Comparison of ENCODE assay signal across 11 cellular contexts in genomic region chr18:63336366-63337099, GRCh38. TPM values are rescaled to one million over a fixed set of nuclear protein-coding genes. Genes with fewer than 3 reads are reported as not detected.
DNase-seq lines count a peak whose midpoint lies in the region; ATAC-seq, FAIRE-seq and TF ChIP-seq lines count a peak whose summit lies in the region.
"Had no signal": no experiment of that assay in that cellular context is flagged by ENCODE, and none has a peak within 500 bp of the region (broad histone marks: within the 10 kb centered on the region; RNA-seq: fewer than 3 reads in every experiment).

No MANE protein-coding gene starts in this region.

- BruUV-seq in MCF 10A (replicated peaks; lab: Mats Ljungman, UMichigan), result no TSS peak
- BruUV-seq in HepG2 (replicated peaks; lab: Mats Ljungman, UMichigan), result no TSS peak

- H3K36me3 ChIP-seq in right atrium auricular region, result peaks cover 88% of the 10 kb centered on the region
- peaks cover 0 to 99% (median 96%) of the 10 kb centered on the region in 9 donors for H3K36me3 ChIP-seq in heart left ventricle
- H3K36me3 ChIP-seq in HepG2 (replicated peaks in 1 of 2; ENCODE audit: control insufficient read depth in 1 of 2, insufficient read depth in 2 of 2, low read length in 2 of 2), result peaks cover 32 to 68% of the 10 kb centered on the region in 2 experiments
- peaks cover 26 to 96% (median 86%) of the 10 kb centered on the region in 4 donors for H3K36me3 ChIP-seq in stomach

- WGBS in heart left ventricle, 4 donors, result 70 to 79% (median 72%) methylated on average over 8 of the region's 8 CpGs
- WGBS in HepG2 (ENCODE audit: low lambda C conversion rate), result 65% methylated on average over 8 of the region's 8 CpGs
- WGBS in stomach, 5 donors, result 48 to 70% (median 60%) methylated on average over 8 of the region's 8 CpGs

- in situ Hi-C loops in HepG2 (cut with HindIII; ENCODE audit: extremely low pct_ligation_motif_present, low pct_unique_long_range_greater_than_20kb), result no loop called here
- in situ Hi-C loops in KBM-7 (cut with MboI; ENCODE audit: low pct_unique_long_range_greater_than_20kb, low sequenced_read_pairs), result loop anchor here (25.0 kb wide), 1 partner anchor 749 kb away; no protein-coding TSS in a partner anchor

- H3K4me2 ChIP-seq in HepG2 (ENCODE audit: low read depth, low read length), result no peak overlapping the region

- H3K4me3 ChIP-seq in right atrium auricular region (no peak overlapping the region), heart left ventricle (no peak overlapping the region), HepG2 (replicated peaks in 1 of 3; ENCODE audit: insufficient read depth in 1 of 3, low read depth in 2 of 3, low read length in 3 of 3) (no peak overlapping the region), stomach (no peak overlapping the region)

- H3K36me3 Mint-ChIP-seq in MCF 10A (ENCODE audit: insufficient read depth, unreplicated experiment), result peaks cover 99% of the 10 kb centered on the region
- peaks cover 47% of the 10 kb centered on the region for H3K36me3 Mint-ChIP-seq in activated CD8-positive, alpha-beta T cell treated with anti-CD3 and anti-CD28 coated beads for 36 hours (ENCODE audit: low read depth)

- H3K27me3 ChIP-seq in right atrium auricular region (no peaks in the 10 kb centered on the region), heart left ventricle (no peaks in the 10 kb centered on the region), HepG2 (ENCODE audit: control insufficient read depth in 1 of 2, insufficient read depth in 2 of 2, low read length in 2 of 2) (no peaks in the 10 kb centered on the region), stomach (no peaks in the 10 kb centered on the region)

- no peaks in the 10 kb centered on the region for H3K79me2 ChIP-seq in HepG2 (ENCODE audit: insufficient read depth, low read length)

- no peaks in the 10 kb centered on the region for H3K27me3 Mint-ChIP-seq in MCF 10A (ENCODE audit: insufficient read depth, unreplicated experiment)
- no peaks in the 10 kb centered on the region for H3K27me3 Mint-ChIP-seq in activated CD8-positive, alpha-beta T cell treated with anti-CD3 and anti-CD28 coated beads for 36 hours
- H3K27me3 Mint-ChIP-seq: CD4-positive, alpha-beta memory T cell; effector memory CD8-positive, alpha-beta T cell; naive B cell had no signal

- H3K9me3 ChIP-seq in right atrium auricular region (no peaks in the 10 kb centered on the region), heart left ventricle (no peaks in the 10 kb centered on the region), HepG2 (ENCODE audit: low read length) (no peaks in the 10 kb centered on the region), stomach (no peaks in the 10 kb centered on the region)

- no peak for FAIRE-seq in HepG2 (lab: Jason Lieb, UNC)

- H3K4me3 Mint-ChIP-seq in MCF 10A (ENCODE audit: unreplicated experiment), result peak overlapping the region; percentile 41
- H3K4me3 Mint-ChIP-seq in activated CD8-positive, alpha-beta T cell treated with anti-CD3 and anti-CD28 coated beads for 36 hours, result no peak overlapping the region
- H3K4me3 Mint-ChIP-seq: CD4-positive, alpha-beta memory T cell; effector memory CD8-positive, alpha-beta T cell; naive B cell had no signal

- DNase-seq in right atrium auricular region (ENCODE audit: low spot score) (no peak), heart left ventricle (no peak), MCF 10A (ENCODE audit: unreplicated experiment) (peak; percentile 75), HepG2 (ENCODE audit: low spot score) (peak; percentile 79), KBM-7 (no peak), NCI-H2227 (lab: John Stamatoyannopoulos, UW; ENCODE audit: unreplicated experiment) (no peak), stomach (no peak)
- DNase-seq in activated CD8-positive, alpha-beta T cell treated with anti-CD3 and anti-CD28 coated beads for 36 hours, result no peak
- DNase-seq: CD4-positive, alpha-beta memory T cell; effector memory CD8-positive, alpha-beta T cell; naive B cell had no signal

- H3K27ac ChIP-seq in right atrium auricular region, result peak overlapping the region; percentile 16 to 23
- H3K27ac ChIP-seq in heart left ventricle, result peak overlapping the region in 2 of 12 donors; percentile 31 to 55
- no peak overlapping the region for H3K27ac ChIP-seq in HepG2 (ENCODE audit: extremely low read length, insufficient read depth, low read length)
- peak overlapping the region in 2 of 5 donors; percentile 25 to 41 for H3K27ac ChIP-seq in stomach

- H3K9ac ChIP-seq in HepG2 (ENCODE audit: insufficient read depth, low read depth, low read length), result no peak overlapping the region

- no peaks in the 10 kb centered on the region for H4K20me1 ChIP-seq in HepG2 (ENCODE audit: insufficient read depth, low read length)

- peak overlapping the region; percentile 78 for H3K27ac Mint-ChIP-seq in MCF 10A (ENCODE audit: low read depth, unreplicated experiment)
- no peak overlapping the region for H3K27ac Mint-ChIP-seq in activated CD8-positive, alpha-beta T cell treated with anti-CD3 and anti-CD28 coated beads for 36 hours
- H3K27ac Mint-ChIP-seq: CD4-positive, alpha-beta memory T cell; effector memory CD8-positive, alpha-beta T cell had no signal

- ATAC-seq in heart left ventricle (no peak), HepG2 (no peak; the same call in 2 of the 3 replicates)
- ATAC-seq in activated CD8-positive, alpha-beta T cell treated with anti-CD3 and anti-CD28 coated beads for 36 hours, result no peak
- ATAC-seq: effector memory CD8-positive, alpha-beta T cell had no signal

- H3K4me1 ChIP-seq in right atrium auricular region (no peaks in the 10 kb centered on the region), heart left ventricle (no peaks in the 10 kb centered on the region), HepG2 (ENCODE audit: insufficient read depth, low read length) (peaks cover 11% of the 10 kb centered on the region), stomach (no peaks in the 10 kb centered on the region)

- no peaks in the 10 kb centered on the region for H3K9me3 Mint-ChIP-seq in MCF 10A (ENCODE audit: unreplicated experiment)
- no peaks in the 10 kb centered on the region for H3K9me3 Mint-ChIP-seq in activated CD8-positive, alpha-beta T cell treated with anti-CD3 and anti-CD28 coated beads for 36 hours
- H3K9me3 Mint-ChIP-seq: CD4-positive, alpha-beta memory T cell; effector memory CD8-positive, alpha-beta T cell; naive B cell had no signal

- intact Hi-C loops in heart left ventricle (cut with DNase I), result no loop called here
- intact Hi-C loops in MCF 10A (cut with micrococcal nuclease), result loop anchor here (5.0 kb wide), 1 partner anchor 101 kb away; no protein-coding TSS in a partner anchor
- intact Hi-C loops in HepG2 (cut with micrococcal nuclease; ENCODE audit: unreplicated experiment), result no loop called here
- intact Hi-C loops in activated CD8-positive, alpha-beta T cell treated with anti-CD3 and anti-CD28 coated beads for 36 hours (cut with micrococcal nuclease), result no loop called here
- intact Hi-C loops in stomach (cut with DNase I; ENCODE audit: low total_unique reads), result no loop called here

- peaks cover 13% of the 10 kb centered on the region for H3K4me1 Mint-ChIP-seq in MCF 10A (ENCODE audit: insufficient read depth, unreplicated experiment)
- peaks cover 10% of the 10 kb centered on the region for H3K4me1 Mint-ChIP-seq in activated CD8-positive, alpha-beta T cell treated with anti-CD3 and anti-CD28 coated beads for 36 hours (ENCODE audit: low read depth)
- H3K4me1 Mint-ChIP-seq: naive B cell had no signal

- CTCF ChIA-PET in MCF 10A (lab: Yijun Ruan, JAX), result interaction anchor here (0.6 to 1.9 kb wide), 4 partner anchors 19 to 320 kb away, joined by 3 to 8 read pairs (median 6); no protein-coding TSS in a partner anchor
- CTCF ChIA-PET in HepG2 (lab: Yijun Ruan, JAX; ENCODE audit: low intra/inter-chr PET ratio, low total read pairs), result no interaction called here
- CTCF ChIA-PET in activated CD8-positive, alpha-beta T cell treated with anti-CD3 and anti-CD28 coated beads for 36 hours (lab: Charles Lee), result interaction anchor here (1.2 to 9.2 kb wide), 3 partner anchors 11 to 320 kb away, joined by 3 to 81 read pairs (median 7); no protein-coding TSS in a partner anchor

- POLR2A ChIA-PET in MCF 10A (lab: Yijun Ruan, JAX) (interaction anchor here (0.6 to 1.7 kb wide), 11 partner anchors 9 to 674 kb away, joined by 3 to 9 read pairs (median 4); no protein-coding TSS in a partner anchor), HepG2 (lab: Yijun Ruan, JAX) (interaction anchor here (0.6 kb wide), 1 partner anchor 31 kb away, joined by 3 read pairs; no protein-coding TSS in a partner anchor)
- POLR2A ChIA-PET in activated CD8-positive, alpha-beta T cell treated with anti-CD3 and anti-CD28 coated beads for 36 hours (lab: Charles Lee), result interaction anchor here (0.6 to 0.8 kb wide), 2 partner anchors 45 to 343 kb away, joined by 3 read pairs; no protein-coding TSS in a partner anchor

- TF ChIP-seq POLR2A in heart left ventricle (IDR thresholded peaks at IDR 0.05) (no peak), HepG2 (IDR thresholded peaks at IDR 0.05; ENCODE audit: insufficient read depth in 1 of 2, low read depth in 2 of 2, low read length in 2 of 2) (no peak), stomach (IDR thresholded peaks at IDR 0.05) (no peak)

- TF ChIP-seq CTCF in right atrium auricular region (IDR thresholded peaks at IDR 0.05), result no peak
- no peak for TF ChIP-seq CTCF in heart left ventricle (IDR thresholded peaks at IDR 0.05)
- TF ChIP-seq CTCF in MCF 10A (IDR thresholded peaks at IDR 0.05; ENCODE audit: unreplicated experiment), result no peak
- TF ChIP-seq CTCF in HepG2 (CRISPR knock-in tag; IDR thresholded peaks at IDR 0.05), result no peak
- no peak for TF ChIP-seq CTCF in activated CD8-positive, alpha-beta T cell treated with anti-CD3 and anti-CD28 coated beads for 36 hours (IDR thresholded peaks at IDR 0.05)
- TF ChIP-seq CTCF in stomach (IDR thresholded peaks at IDR 0.05), result no peak

- TF ChIP-seq EP300 in HepG2 (IDR thresholded peaks at IDR 0.05; ENCODE audit: low read depth in 2 of 2, low read length in 2 of 2) (no peak), HepG2 (CRISPR knock-in tag; IDR thresholded peaks at IDR 0.05; ENCODE audit: borderline replicate concordance) (no peak), stomach (IDR thresholded peaks at IDR 0.05) (no peak)

- no peak overlapping the region for H2AFZ ChIP-seq in HepG2 (ENCODE audit: low read length)

- TF ChIP-seq RAD21 in HepG2 (CRISPR knock-in tag; IDR thresholded peaks at IDR 0.05), result no peak

RNA-seq across cellular contexts. Expression of gene BCL2, which starts 17.0 kb away (rescaled TPM):
- total RNA-seq in right atrium auricular region (1 to 10 TPM; 6.5 to 8.0 TPM), heart left ventricle (10 to 100 TPM in 4 of 9 donors, 1 to 10 TPM in 5; 4.8 to 24.2 (median 9.1) TPM), MCF 10A (2022) (3.0 and 5.7 TPM in 2 replicates), HepG2 (2016; rRNA removed; fragmentation: Illumina TruSeq; extraction: Trizol) (0.42 and 0.53 TPM in 2 replicates), stomach (10 to 100 TPM in 3 of 5 donors, 1 to 10 TPM in 2; 3.5 to 53.9 (median 12.1) TPM)
- polyA plus RNA-seq in heart left ventricle (1 to 10 TPM; 2.9 to 4.5 TPM), HepG2 (2011; rRNA removed) (0.07 and 0.08 TPM in 2 replicates), stomach (1 to 10 TPM; 1.5 to 3.7 (median 1.5) TPM)
- 0.10 and 0.26 TPM in 2 replicates for total RNA-seq in HepG2 (2016; cell fraction: cytosol; rRNA removed; fragmentation: Illumina TruSeq; extraction: Trizol; ENCODE audit: low read depth)
- 0.42 and 0.52 TPM in 2 replicates for total RNA-seq in HepG2 (2016; cell fraction: insoluble cytoplasmic fraction; rRNA removed; fragmentation: Illumina TruSeq; extraction: Trizol)
- total RNA-seq in HepG2 (2016; cell fraction: membrane; rRNA removed; fragmentation: Illumina TruSeq; extraction: Trizol), result 0.40 and 0.48 TPM in 2 replicates
- total RNA-seq in HepG2 (2016; cell fraction: nucleus; rRNA removed; fragmentation: Illumina TruSeq; extraction: Trizol), result 0.75 and 0.87 TPM in 2 replicates
- polyA plus RNA-seq in HepG2 (2011; cell fraction: cytosol; rRNA removed), result 0.05 TPM in 2 replicates
- 0.07 and 0.18 TPM in 2 replicates for polyA plus RNA-seq in HepG2 (2011; cell fraction: nucleus; rRNA removed)
- 0.09 and 0.17 TPM in 2 replicates for polyA plus RNA-seq in HepG2 (2012)
- polyA plus RNA-seq in HepG2 (2016; cell fraction: cytosol; fragmentation: Illumina TruSeq; extraction: Trizol; ENCODE audit: low read depth), result 0.18 and 0.21 TPM in 2 replicates
- 0.25 and 0.49 TPM in 2 replicates for polyA plus RNA-seq in HepG2 (2016; cell fraction: insoluble cytoplasmic fraction; fragmentation: Illumina TruSeq; extraction: Trizol; ENCODE audit: low read depth)
- 0.23 and 0.28 TPM in 2 replicates for polyA plus RNA-seq in HepG2 (2016; cell fraction: membrane; fragmentation: Illumina TruSeq; extraction: Trizol; ENCODE audit: low read depth)
- polyA plus RNA-seq in HepG2 (2016; cell fraction: nucleus; fragmentation: Illumina TruSeq; extraction: Trizol; ENCODE audit: insufficient read depth, low read depth), result 0.20 and 0.27 TPM in 2 replicates
- polyA minus RNA-seq in HepG2 (2011; rRNA and poly(A)+ RNA removed; ENCODE audit: low replicate concordance), result 0.04 and 5.3 TPM in 2 replicates
- 0.09 and 0.10 TPM in 2 replicates for polyA minus RNA-seq in HepG2 (2011; cell fraction: cytosol; rRNA and poly(A)+ RNA removed)
- 0.99 and 1.0 TPM in 2 replicates for polyA minus RNA-seq in HepG2 (2011; cell fraction: nucleus; rRNA and poly(A)+ RNA removed)
- 100 to 1,000 TPM; 104 to 107 TPM for total RNA-seq in activated CD8-positive, alpha-beta T cell treated with anti-CD3 and anti-CD28 coated beads for 36 hours

RNA-seq across cellular contexts. Expression of gene KDSR, which starts 30.5 kb away (rescaled TPM):
- 10 to 100 TPM; 32.7 to 33.8 TPM for total RNA-seq in right atrium auricular region
- 10 to 100 TPM; 26.3 to 45.6 (median 41.4) TPM for total RNA-seq in heart left ventricle
- polyA plus RNA-seq in heart left ventricle, result 10 to 100 TPM; 10.7 to 36.5 TPM
- 97.4 and 108 TPM in 2 replicates for total RNA-seq in MCF 10A (2022)
- total RNA-seq in HepG2 (2016; rRNA removed; fragmentation: Illumina TruSeq; extraction: Trizol), result 8.2 and 10.4 TPM in 2 replicates
- 7.1 and 9.1 TPM in 2 replicates for total RNA-seq in HepG2 (2016; cell fraction: cytosol; rRNA removed; fragmentation: Illumina TruSeq; extraction: Trizol; ENCODE audit: low read depth)
- 6.9 and 13.0 TPM in 2 replicates for total RNA-seq in HepG2 (2016; cell fraction: insoluble cytoplasmic fraction; rRNA removed; fragmentation: Illumina TruSeq; extraction: Trizol)
- 13.6 and 14.7 TPM in 2 replicates for total RNA-seq in HepG2 (2016; cell fraction: membrane; rRNA removed; fragmentation: Illumina TruSeq; extraction: Trizol)
- 14.2 and 17.9 TPM in 2 replicates for total RNA-seq in HepG2 (2016; cell fraction: nucleus; rRNA removed; fragmentation: Illumina TruSeq; extraction: Trizol)
- 20.9 and 25.7 TPM in 2 replicates for polyA plus RNA-seq in HepG2 (2011; rRNA removed)
- 11.8 and 16.5 TPM in 2 replicates for polyA plus RNA-seq in HepG2 (2011; cell fraction: cytosol; rRNA removed)
- polyA plus RNA-seq in HepG2 (2011; cell fraction: nucleus; rRNA removed), result 16.8 and 19.6 TPM in 2 replicates
- 20.1 and 21.7 TPM in 2 replicates for polyA plus RNA-seq in HepG2 (2012)
- 5.0 and 5.8 TPM in 2 replicates for polyA plus RNA-seq in HepG2 (2016; cell fraction: cytosol; fragmentation: Illumina TruSeq; extraction: Trizol; ENCODE audit: low read depth)
- 7.7 and 9.5 TPM in 2 replicates for polyA plus RNA-seq in HepG2 (2016; cell fraction: insoluble cytoplasmic fraction; fragmentation: Illumina TruSeq; extraction: Trizol; ENCODE audit: low read depth)
- polyA plus RNA-seq in HepG2 (2016; cell fraction: membrane; fragmentation: Illumina TruSeq; extraction: Trizol; ENCODE audit: low read depth), result 9.8 and 10.3 TPM in 2 replicates
- 21.4 and 23.5 TPM in 2 replicates for polyA plus RNA-seq in HepG2 (2016; cell fraction: nucleus; fragmentation: Illumina TruSeq; extraction: Trizol; ENCODE audit: insufficient read depth, low read depth)
- polyA minus RNA-seq in HepG2 (2011; rRNA and poly(A)+ RNA removed; ENCODE audit: low replicate concordance), result 39.0 and 91.7 TPM in 2 replicates
- 16.5 and 24.3 TPM in 2 replicates for polyA minus RNA-seq in HepG2 (2011; cell fraction: cytosol; rRNA and poly(A)+ RNA removed)
- 70.9 and 73.0 TPM in 2 replicates for polyA minus RNA-seq in HepG2 (2011; cell fraction: nucleus; rRNA and poly(A)+ RNA removed)
- 10 to 100 TPM; 53.4 TPM for total RNA-seq in activated CD8-positive, alpha-beta T cell treated with anti-CD3 and anti-CD28 coated beads for 36 hours
- total RNA-seq in stomach, result 100 to 1,000 TPM in 1 of 5 donors, 10 to 100 TPM in 2, 1 to 10 TPM in 2; 6.4 to 199 (median 23.3) TPM
- 10 to 100 TPM in 1 of 3 donors, 1 to 10 TPM in 2; 8.2 to 13.3 (median 9.9) TPM for polyA plus RNA-seq in stomach

Comparison
In these comparisons a context has a peak if more than half of its experiments do, and no peak if none do; other contexts are left out.
1. DNase-seq: peak in MCF 10A (single experiment) and HepG2 (single experiment); none in right atrium auricular region (single experiment), heart left ventricle (0 of 5), KBM-7 (single experiment), activated CD8-positive, alpha-beta T cell treated with anti-CD3 and anti-CD28 coated beads for 36 hours (single experiment), NCI-H2227 (single experiment) and stomach (single experiment).